ENCODE assay signal across 1 cellular context in the genomic region with DNA sequence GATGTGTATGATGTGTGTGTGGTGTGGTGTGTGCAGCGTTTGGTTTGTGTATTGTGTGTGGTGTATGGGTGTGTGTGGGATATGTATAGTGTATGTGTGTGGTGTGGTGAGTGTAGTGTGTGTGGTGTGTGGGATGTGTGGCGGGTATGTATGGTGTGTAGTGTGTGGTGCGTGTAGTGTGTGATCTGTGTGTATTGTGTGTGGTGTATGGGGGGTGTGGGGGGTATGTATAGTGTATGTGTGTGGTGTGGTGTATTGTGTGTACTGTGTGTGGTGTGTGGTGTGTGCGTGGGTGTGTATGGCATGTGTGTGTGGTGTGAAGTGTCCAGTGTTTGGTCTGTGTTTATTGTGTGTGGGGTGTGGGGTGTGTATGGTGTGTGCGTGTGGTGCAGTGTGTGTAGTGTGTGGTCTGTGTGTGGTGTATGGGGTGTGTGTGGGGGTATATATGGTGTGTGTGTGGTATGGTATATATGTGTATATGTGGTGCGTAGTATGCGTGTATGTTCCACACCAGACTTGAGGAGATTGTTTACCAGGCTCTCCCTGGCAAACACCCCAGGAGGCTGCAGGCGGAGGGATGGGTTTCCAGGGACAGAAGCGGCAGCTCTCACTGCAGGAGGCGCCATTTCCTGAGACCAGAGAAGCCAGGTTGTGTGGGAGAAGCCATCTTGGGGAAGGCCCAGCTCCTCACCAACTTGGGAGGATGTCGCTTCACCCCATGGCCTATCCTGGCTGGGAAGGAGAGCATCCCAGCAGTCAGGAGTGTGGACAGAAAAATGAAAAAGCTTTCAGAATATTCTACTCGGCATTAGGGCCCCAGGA.
TF ChIP-seq lines count a peak whose summit lies in the region.

No MANE protein-coding gene starts in this region.

TF ChIP-seq in GM23338, 12 proteins besides CTCF, POLR2A, EP300 and RAD21 (continued from another document):
- TF ChIP-seq, protein P1, sequence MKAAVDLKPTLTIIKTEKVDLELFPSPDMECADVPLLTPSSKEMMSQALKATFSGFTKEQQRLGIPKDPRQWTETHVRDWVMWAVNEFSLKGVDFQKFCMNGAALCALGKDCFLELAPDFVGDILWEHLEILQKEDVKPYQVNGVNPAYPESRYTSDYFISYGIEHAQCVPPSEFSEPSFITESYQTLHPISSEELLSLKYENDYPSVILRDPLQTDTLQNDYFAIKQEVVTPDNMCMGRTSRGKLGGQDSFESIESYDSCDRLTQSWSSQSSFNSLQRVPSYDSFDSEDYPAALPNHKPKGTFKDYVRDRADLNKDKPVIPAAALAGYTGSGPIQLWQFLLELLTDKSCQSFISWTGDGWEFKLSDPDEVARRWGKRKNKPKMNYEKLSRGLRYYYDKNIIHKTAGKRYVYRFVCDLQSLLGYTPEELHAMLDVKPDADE (IDR thresholded peaks at IDR 0.05) = no peak
- TF ChIP-seq CREB1 (CRISPR knock-in tag; IDR thresholded peaks at IDR 0.05; ENCODE audit: low read depth) = no peak
- TF ChIP-seq ZNF114 (CRISPR knock-in tag; IDR thresholded peaks at IDR 0.05) = no peak
- no peak for TF ChIP-seq EZH2phosphoT487 (IDR thresholded peaks at IDR 0.05; ENCODE audit: unreplicated experiment)
